In the genomic region with DNA sequence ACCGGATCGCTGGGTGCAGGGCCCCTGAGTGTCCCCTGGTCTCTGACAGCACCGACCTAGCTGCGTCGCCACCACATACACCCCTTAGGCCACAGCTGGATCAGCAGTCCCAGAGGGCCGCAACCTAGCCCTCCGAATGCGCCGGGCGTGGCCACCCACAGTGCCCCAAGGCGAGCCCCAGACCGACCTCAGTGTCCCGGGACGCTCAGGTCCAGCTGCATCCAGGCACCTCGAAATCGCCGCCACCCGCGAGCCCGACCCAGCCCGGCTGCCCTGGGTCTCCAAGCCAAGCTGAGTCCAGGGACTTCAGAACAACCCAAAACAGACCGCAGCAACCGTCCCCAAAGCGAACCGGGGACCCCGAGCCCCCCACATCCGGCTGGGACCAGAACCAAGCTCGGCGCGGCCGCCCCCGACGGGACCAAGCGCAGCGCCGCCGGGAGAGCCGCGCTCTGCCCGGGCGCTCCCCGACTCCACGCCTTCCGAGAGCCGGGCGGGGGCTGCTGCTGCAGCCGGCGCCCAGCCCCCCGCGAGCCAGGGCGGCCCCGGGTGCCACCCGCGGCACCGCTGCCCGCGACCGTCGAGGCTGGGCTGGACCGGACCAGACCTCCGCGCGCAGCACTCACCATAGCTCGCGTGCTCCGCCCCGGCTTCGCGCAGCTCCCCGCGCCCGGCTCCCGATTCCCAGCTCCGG, we compare ENCODE assay signal across 8 cellular contexts. TPM values are rescaled to one million over a fixed set of nuclear protein-coding genes. Genes with fewer than 3 reads are reported as not detected.
DNase-seq lines count a peak whose midpoint lies in the region; ATAC-seq and TF ChIP-seq lines count a peak whose summit lies in the region.

No MANE protein-coding gene starts in this region.

- H3K27me3 ChIP-seq in mucosa of stomach (ENCODE audit: control insufficient read depth, insufficient read depth, low read length): no peaks in the 10 kb centered on the region

- TF ChIP-seq CTCF in CD14-positive monocyte (IDR thresholded peaks at IDR 0.05) (no peak), choroid plexus epithelial cell (conservative IDR thresholded peaks at IDR 0.05; ENCODE audit: low read depth, low read length) (no peak)

- H3K4me3 Mint-ChIP-seq in CD14-positive monocyte: peak overlapping the region; percentile 92 to 94

- H3K36me3 Mint-ChIP-seq in CD14-positive monocyte: peaks cover 3 to 17% of the 10 kb centered on the region in 2 donors

- DNase-seq in CD14-positive monocyte (ENCODE audit: low spot score) (no peak), M059J (ENCODE audit: low read depth) (peak; percentile 40), choroid plexus epithelial cell (ENCODE audit: low read depth) (no peak), DMS79 treated with DMSO at 0.1 percent for 48 hours (lab: John Stamatoyannopoulos, UW) (no peak), T1000 (lab: John Stamatoyannopoulos, UW) (no peak)
- no peak for DNase-seq in stimulated activated naive CD4-positive, alpha-beta T cell treated with Interleukin-2 at 50 U/mL for 16 hours (lab: John Stamatoyannopoulos, UW)

- peaks cover 41% of the 10 kb centered on the region for H3K4me1 Mint-ChIP-seq in CD14-positive monocyte

- H3K27me3 Mint-ChIP-seq in CD14-positive monocyte (ENCODE audit: low read depth in 3 of 3): peaks cover 45 to 65% (median 58%) of the 10 kb centered on the region in 3 donors

- H3K4me3 ChIP-seq in choroid plexus epithelial cell (ENCODE audit: low read depth, low read length) (peak overlapping the region; percentile 83), mucosa of stomach (ENCODE audit: low read length) (peak overlapping the region; percentile 71)

- peaks cover 0 to 8% (median 2%) of the 10 kb centered on the region in 7 donors for H3K9me3 Mint-ChIP-seq in CD14-positive monocyte

- intact Hi-C loops in CD14-positive monocyte (cut with micrococcal nuclease): loop anchor here (5.0 kb wide), 2 partner anchors 38 to 88 kb away; no protein-coding TSS in a partner anchor

- H3K27ac Mint-ChIP-seq in CD14-positive monocyte: peak overlapping the region in 5 of 7 donors; percentile 45 to 87 (median 50)

- ATAC-seq in GM21360 (IDR thresholded peaks at IDR 0.05; ENCODE audit: unreplicated experiment): peak; percentile 21

- no peaks in the 10 kb centered on the region for H3K36me3 ChIP-seq in mucosa of stomach (ENCODE audit: control insufficient read depth, insufficient read depth, low read length)

- H3K9me3 ChIP-seq in mucosa of stomach (ENCODE audit: control insufficient read depth, low read length): no peaks in the 10 kb centered on the region

- peaks cover 52% of the 10 kb centered on the region for H3K4me1 ChIP-seq in mucosa of stomach (ENCODE audit: control insufficient read depth, insufficient read depth, low read length)

- H3K9ac ChIP-seq in mucosa of stomach (ENCODE audit: low read length): peak overlapping the region; percentile 76

RNA-seq across cellular contexts. Expression of a gene that starts 54.6 kb away (rescaled TPM):
- 10 to 100 TPM; 10.6 to 23.3 TPM for polyA plus RNA-seq in CD14-positive monocyte
- total RNA-seq in M059J (2014; rRNA removed; shearing (Covaris generic)): 88.5 and 125 TPM in 2 replicates
